Comparison of ENCODE assay signal across 23 cellular contexts in genomic region chr12:124322271-124322998, GRCh38. TPM values are rescaled to one million over a fixed set of nuclear protein-coding genes. Genes with fewer than 3 reads are reported as not detected.
DNase-seq lines count a peak whose midpoint lies in the region; ATAC-seq and TF ChIP-seq lines count a peak whose summit lies in the region.
"Had no signal": no experiment of that assay in that cellular context is flagged by ENCODE, and none has a peak within 500 bp of the region (broad histone marks: within the 10 kb centered on the region; RNA-seq: fewer than 3 reads in every experiment).

No MANE protein-coding gene starts in this region.

- H3K27me3 Mint-ChIP-seq in natural killer cell (ENCODE audit: low read depth in 2 of 2) (peaks cover 0 to 4% of the 10 kb centered on the region in 2 donors), nephron progenitor cell (ENCODE audit: low read depth, poor library complexity) (peaks cover 25% of the 10 kb centered on the region)
- no peaks in the 10 kb centered on the region for H3K27me3 Mint-ChIP-seq in natural killer cell treated with Interleukin-12 subunit alpha and Interleukin-12 subunit beta and Interleukin-15 and Interleukin-18, amount 100 ng/mL, for 72 hours
- H3K27me3 Mint-ChIP-seq: activated T-helper 17 cell treated with anti-CD3 and anti-CD28 coated beads, Interleukin-2, amount 50 U/mL, for 72 hours had no signal

- no peaks in the 10 kb centered on the region for H3K4me1 Mint-ChIP-seq in natural killer cell
- H3K4me1 Mint-ChIP-seq in natural killer cell treated with Interleukin-12 subunit alpha and Interleukin-12 subunit beta and Interleukin-15 and Interleukin-18, amount 100 ng/mL, for 72 hours (ENCODE audit: low read depth in 2 of 2) = peaks cover 0 to 2% of the 10 kb centered on the region in 2 donors
- peaks cover 26% of the 10 kb centered on the region for H3K4me1 Mint-ChIP-seq in nephron progenitor cell
- H3K4me1 Mint-ChIP-seq: activated T-helper 17 cell treated with anti-CD3 and anti-CD28 coated beads, Interleukin-2, amount 50 U/mL, for 72 hours; CD8-positive, alpha-beta memory T cell had no signal

- no peaks in the 10 kb centered on the region for H3K9me3 Mint-ChIP-seq in natural killer cell
- no peaks in the 10 kb centered on the region for H3K9me3 Mint-ChIP-seq in natural killer cell treated with Interleukin-12 subunit alpha and Interleukin-12 subunit beta and Interleukin-15 and Interleukin-18, amount 100 ng/mL, for 72 hours
- peaks cover 26% of the 10 kb centered on the region for H3K9me3 Mint-ChIP-seq in nephron progenitor cell

- intact Hi-C loops in natural killer cell (cut with micrococcal nuclease) = no loop called here

- H3K27ac Mint-ChIP-seq in natural killer cell = peak overlapping the region; percentile 61 to 80
- H3K27ac Mint-ChIP-seq in natural killer cell treated with Interleukin-12 subunit alpha and Interleukin-12 subunit beta and Interleukin-15 and Interleukin-18, amount 100 ng/mL, for 72 hours = no peak overlapping the region
- no peak overlapping the region for H3K27ac Mint-ChIP-seq in nephron progenitor cell
- H3K27ac Mint-ChIP-seq: activated T-helper 17 cell treated with anti-CD3 and anti-CD28 coated beads, Interleukin-2, amount 50 U/mL, for 72 hours had no signal

- H3K27ac ChIP-seq in RWPE1 = peak overlapping the region; percentile 17; the same call in 1 of the 2 replicates
- H3K27ac ChIP-seq: cardiac muscle cell, esophagus squamous epithelium, right atrium auricular region, suprapubic skin had no signal

- POLR2A ChIA-PET in RWPE1 (lab: Yijun Ruan, JAX; ENCODE audit: low non-redundant PET) = interaction anchor here (0.6 kb wide), 1 partner anchor 34 kb away, joined by 3 read pairs; no protein-coding TSS in a partner anchor

- no peaks in the 10 kb centered on the region for H3K36me3 Mint-ChIP-seq in natural killer cell
- H3K36me3 Mint-ChIP-seq in natural killer cell treated with Interleukin-12 subunit alpha and Interleukin-12 subunit beta and Interleukin-15 and Interleukin-18, amount 100 ng/mL, for 72 hours = peaks cover 11% of the 10 kb centered on the region
- peaks cover 22% of the 10 kb centered on the region for H3K36me3 Mint-ChIP-seq in nephron progenitor cell (ENCODE audit: low read depth)

- ATAC-seq in natural killer cell (no peak), HG02852 (IDR thresholded peaks at IDR 0.05; ENCODE audit: unreplicated experiment) (no peak)
- ATAC-seq in natural killer cell treated with Interleukin-12 subunit alpha and Interleukin-12 subunit beta and Interleukin-15 and Interleukin-18, amount 100 ng/mL, for 72 hours = no peak
- ATAC-seq: activated T-helper 17 cell treated with anti-CD3 and anti-CD28 coated beads, Interleukin-2, amount 50 U/mL, for 72 hours had no signal

- no peak overlapping the region for H3K4me3 Mint-ChIP-seq in natural killer cell
- no peak overlapping the region for H3K4me3 Mint-ChIP-seq in natural killer cell treated with Interleukin-12 subunit alpha and Interleukin-12 subunit beta and Interleukin-15 and Interleukin-18, amount 100 ng/mL, for 72 hours
- no peak overlapping the region for H3K4me3 Mint-ChIP-seq in nephron progenitor cell
- H3K4me3 Mint-ChIP-seq: activated T-helper 17 cell treated with anti-CD3 and anti-CD28 coated beads, Interleukin-2, amount 50 U/mL, for 72 hours; CD8-positive, alpha-beta memory T cell had no signal

- CTCF ChIA-PET in RWPE1 (lab: Yijun Ruan, JAX) = interaction anchor here (0.5 to 1.7 kb wide), 2 partner anchors 290 to 522 kb away, joined by 4 to 5 read pairs; no protein-coding TSS in a partner anchor

- no peak overlapping the region for H3K4me3 ChIP-seq in fibroblast of mammary gland (ENCODE audit: control insufficient read depth, low read depth, low read length)
- H3K4me3 ChIP-seq: cardiac muscle cell, esophagus squamous epithelium, right atrium auricular region, suprapubic skin had no signal

- TF ChIP-seq CTCF in natural killer cell (IDR thresholded peaks at IDR 0.05) = no peak
- TF ChIP-seq CTCF in RWPE1 (conservative IDR thresholded peaks at IDR 0.05; ENCODE audit: low read depth) = no peak
- TF ChIP-seq CTCF in fibroblast of mammary gland (conservative IDR thresholded peaks at IDR 0.05; ENCODE audit: control insufficient read depth, insufficient read depth, low read depth, low read length) = no peak
- TF ChIP-seq CTCF in nephron progenitor cell (IDR thresholded peaks at IDR 0.05) = no peak

- no peak for DNase-seq in natural killer cell
- DNase-seq in natural killer cell treated with Interleukin-12 subunit alpha and Interleukin-12 subunit beta and Interleukin-15 and Interleukin-18, amount 100 ng/mL, for 72 hours (ENCODE audit: low spot score) = no peak
- no peak for DNase-seq in RWPE1 (ENCODE audit: low spot score)
- DNase-seq in fibroblast of mammary gland (ENCODE audit: low read depth) = peak; percentile 20
- no peak for DNase-seq in nephron progenitor cell
- DNase-seq in effector CD8-positive, alpha-beta T cell (lab: John Stamatoyannopoulos, UW) = no peak
- no peak for DNase-seq in GDM1 (lab: John Stamatoyannopoulos, UW)
- DNase-seq: activated CD4-positive, alpha-beta T cell treated with anti-CD3 and anti-CD28 coated beads for 1 hour; CD8-positive, alpha-beta memory T cell; DMS79 treated with DMSO at 0.1 percent for 48 hours; esophagus squamous epithelium; glutamatergic neuron; KBM-7; NCI-H1048; NCI-H2029 treated with DMSO at 0.1 percent for 48 hours; NCI-H446 treated with DMSO at 0.1 percent for 48 hours; SW 1271 had no signal

RNA-seq across cellular contexts. Expression of gene RFLNA, which starts 27.5 kb away (rescaled TPM):
- under 1 TPM in 1 of 3 donors, not detected in 2; 0.85 TPM for total RNA-seq in natural killer cell
- not detected for total RNA-seq in natural killer cell treated with Interleukin-12 subunit alpha and Interleukin-12 subunit beta and Interleukin-15 and Interleukin-18, amount 100 ng/mL, for 72 hours
- total RNA-seq: activated T-helper 17 cell treated with anti-CD3 and anti-CD28 coated beads, Interleukin-2, amount 50 U/mL, for 72 hours; CD8-positive, alpha-beta memory T cell; left lobe of liver had no signal

Comparison
In these comparisons a context has a peak if more than half of its experiments do, and no peak if none do; other contexts are left out.
1. H3K27ac Mint-ChIP-seq: peak in natural killer cell (2 of 2); none in natural killer cell treated with Interleukin-12 subunit alpha and Interleukin-12 subunit beta and Interleukin-15 and Interleukin-18, amount 100 ng/mL, for 72 hours (0 of 2) and nephron progenitor cell (single experiment).